In the genomic region with DNA sequence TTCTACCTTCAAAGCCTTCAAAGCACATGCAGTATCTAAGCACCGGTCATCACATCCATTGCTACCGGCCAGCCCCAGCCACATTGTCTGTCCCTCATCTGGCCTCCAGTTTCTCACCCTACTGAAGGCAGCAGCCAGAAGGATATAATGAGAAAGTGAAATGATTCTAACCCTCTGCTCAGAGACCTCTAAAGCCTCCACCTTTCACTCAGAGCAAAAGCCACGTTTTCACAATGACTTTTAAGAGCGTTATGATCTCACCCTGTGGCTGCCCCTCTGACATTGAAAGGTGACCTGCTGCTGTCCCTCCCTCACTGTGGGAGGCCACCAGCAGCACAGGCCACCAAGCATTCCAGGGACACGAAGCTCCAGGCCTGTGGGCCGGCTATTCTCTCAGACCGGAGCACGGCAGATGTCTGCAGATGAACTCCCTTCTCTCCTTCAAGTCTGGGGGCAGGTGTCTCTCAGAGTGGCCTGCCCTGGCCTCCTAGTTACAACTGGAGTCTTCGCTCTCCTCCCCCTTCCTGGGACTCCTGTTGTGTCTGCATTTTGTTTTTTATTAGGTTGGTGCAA, we compare ENCODE assay signal across 12 cellular contexts.
DNase-seq lines count a peak whose midpoint lies in the region; ATAC-seq, FAIRE-seq and TF ChIP-seq lines count a peak whose summit lies in the region.
"Had no signal": no experiment of that assay in that cellular context is flagged by ENCODE, and none has a peak within 500 bp of the region (broad histone marks: within the 10 kb centered on the region; RNA-seq: fewer than 3 reads in every experiment).

No MANE protein-coding gene starts in this region.

- H3K4me1 Mint-ChIP-seq in stimulated activated effector memory CD8-positive, alpha-beta T cell treated with anti-CD3 and anti-CD28 coated beads, Interleukin-12 subunit alpha, Interleukin-12 subunit beta, amount 100 ng/mL, for 72 hours, result no peaks in the 10 kb centered on the region
- H3K4me1 Mint-ChIP-seq: T-cell had no signal

- H3K27ac Mint-ChIP-seq in stimulated activated effector memory CD8-positive, alpha-beta T cell treated with anti-CD3 and anti-CD28 coated beads, Interleukin-12 subunit alpha, Interleukin-12 subunit beta, amount 100 ng/mL, for 72 hours, result no peak overlapping the region
- H3K27ac Mint-ChIP-seq: activated CD4-positive, alpha-beta memory T cell treated with anti-CD3 and anti-CD28 coated beads for 36 hours; activated naive CD4-positive, alpha-beta T cell treated with anti-CD3 and anti-CD28 coated beads for 36 hours; T-cell had no signal

- H3K4me3 Mint-ChIP-seq in stimulated activated effector memory CD8-positive, alpha-beta T cell treated with anti-CD3 and anti-CD28 coated beads, Interleukin-12 subunit alpha, Interleukin-12 subunit beta, amount 100 ng/mL, for 72 hours, result no peak overlapping the region
- H3K4me3 Mint-ChIP-seq: activated CD4-positive, alpha-beta memory T cell treated with anti-CD3 and anti-CD28 coated beads for 36 hours; activated naive CD4-positive, alpha-beta T cell treated with anti-CD3 and anti-CD28 coated beads for 36 hours; T-cell had no signal

- in situ Hi-C loops in G401 (cut with HindIII; ENCODE audit: low sequenced_read_pairs), result no loop called here

- no peaks in the 10 kb centered on the region for H3K9me3 Mint-ChIP-seq in stimulated activated effector memory CD8-positive, alpha-beta T cell treated with anti-CD3 and anti-CD28 coated beads, Interleukin-12 subunit alpha, Interleukin-12 subunit beta, amount 100 ng/mL, for 72 hours
- H3K9me3 Mint-ChIP-seq: activated CD4-positive, alpha-beta memory T cell treated with anti-CD3 and anti-CD28 coated beads for 36 hours; activated naive CD4-positive, alpha-beta T cell treated with anti-CD3 and anti-CD28 coated beads for 36 hours; T-cell had no signal

- no peaks in the 10 kb centered on the region for H3K36me3 Mint-ChIP-seq in stimulated activated effector memory CD8-positive, alpha-beta T cell treated with anti-CD3 and anti-CD28 coated beads, Interleukin-12 subunit alpha, Interleukin-12 subunit beta, amount 100 ng/mL, for 72 hours
- H3K36me3 Mint-ChIP-seq: activated CD4-positive, alpha-beta memory T cell treated with anti-CD3 and anti-CD28 coated beads for 36 hours; T-cell had no signal

- ATAC-seq in GM18909 (IDR thresholded peaks at IDR 0.05; ENCODE audit: poor library complexity, unreplicated experiment) (peak; percentile 48), GM21619 (IDR thresholded peaks at IDR 0.05; ENCODE audit: unreplicated experiment) (peak; percentile 67), HG03159 (IDR thresholded peaks at IDR 0.05; ENCODE audit: unreplicated experiment) (peak; percentile 84)
- ATAC-seq in stimulated activated effector memory CD8-positive, alpha-beta T cell treated with anti-CD3 and anti-CD28 coated beads, Interleukin-12 subunit alpha, Interleukin-12 subunit beta, amount 100 ng/mL, for 72 hours, result peak; percentile 75
- ATAC-seq: T-cell had no signal

- no peak for FAIRE-seq in D721Med (lab: Jason Lieb, UNC)

- DNase-seq in stimulated activated effector memory CD8-positive, alpha-beta T cell treated with anti-CD3 and anti-CD28 coated beads, Interleukin-12 subunit alpha, Interleukin-12 subunit beta, amount 100 ng/mL, for 72 hours (ENCODE audit: low spot score in 2 of 2), result no peak
- DNase-seq in G401 (ENCODE audit: low spot score), result no peak
- DNase-seq in D721Med (ENCODE audit: insufficient read length, low spot score), result no peak
- no peak for DNase-seq in D341Med (ENCODE audit: low spot score)
- DNase-seq: activated CD4-positive, alpha-beta memory T cell treated with anti-CD3 and anti-CD28 coated beads for 36 hours; activated naive CD4-positive, alpha-beta T cell treated with anti-CD3 and anti-CD28 coated beads for 36 hours; NCI-H2107; stimulated activated CD4-positive, alpha-beta T cell treated with anti-CD3 and anti-CD28 coated beads, Interleukin-2, amount 100 ng/mL, for 48 hours; T-cell had no signal

- no peak for TF ChIP-seq CTCF in D721Med (IDR thresholded peaks at IDR 0.05; ENCODE audit: insufficient read depth, missing control alignments)
